ENCODE assay signal across 8 cellular contexts in the genomic region with DNA sequence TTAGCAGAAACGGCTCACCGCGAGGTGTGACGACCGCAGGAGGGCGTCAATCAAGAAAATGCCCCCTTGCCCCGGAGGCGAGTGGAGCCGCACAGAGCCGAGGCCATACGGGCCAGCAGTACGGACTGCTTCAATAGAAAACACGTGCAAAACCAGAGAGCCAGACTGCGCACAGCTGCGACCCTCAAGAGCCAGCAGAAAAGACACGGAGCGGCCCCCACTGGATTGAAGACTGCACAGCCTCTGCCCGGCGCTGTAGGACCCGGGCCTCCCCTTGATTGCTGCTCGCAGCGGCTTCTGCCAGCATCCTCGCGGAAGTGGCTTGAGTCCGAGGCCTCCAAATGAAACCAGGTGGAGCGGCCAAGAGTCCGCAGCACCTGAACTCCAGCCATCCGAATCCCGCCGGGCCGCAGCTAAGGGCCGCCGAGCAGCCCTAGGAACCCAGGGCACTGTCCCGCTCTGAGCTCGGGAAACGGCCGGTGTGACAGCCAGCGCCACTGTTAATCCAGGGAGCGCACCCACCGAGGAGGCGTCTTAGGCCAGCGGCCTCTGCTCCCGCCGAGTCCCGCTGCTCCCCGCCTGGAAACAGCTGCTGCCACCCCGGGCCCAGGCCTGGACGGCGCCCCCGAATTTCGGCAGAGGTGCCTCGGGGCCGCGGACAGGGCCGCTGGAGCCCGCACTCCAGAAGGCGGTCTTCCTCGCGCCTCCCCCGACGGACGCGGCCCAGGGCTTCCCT. TPM values are rescaled to one million over a fixed set of nuclear protein-coding genes. Genes with fewer than 3 reads are reported as not detected.
DNase-seq lines count a peak whose midpoint lies in the region; ATAC-seq and TF ChIP-seq lines count a peak whose summit lies in the region.

No MANE protein-coding gene starts in this region.

- no peak overlapping the region for H3K27ac Mint-ChIP-seq in activated CD4-positive, alpha-beta T cell treated with anti-CD3 and anti-CD28 coated beads, Interleukin-2, amount 10 ng/mL, durations not matched to agents 7 days and 5 days

- peak overlapping the region; percentile 66 to 72 for H3K18ac ChIP-seq in mesenchymal stem cell (ENCODE audit: low read depth in 1 of 2, low read length in 2 of 2)

- H3K4me3 ChIP-seq in effector memory CD4-positive, alpha-beta T cell (ENCODE audit: insufficient read depth, low read depth, low read length, poor library complexity, severe bottlenecking): peak overlapping the region; percentile 68
- peak overlapping the region; percentile 65 to 72 for H3K4me3 ChIP-seq in mesenchymal stem cell (ENCODE audit: insufficient read depth in 1 of 2, low read depth in 1 of 2, low read length in 2 of 2)
- peak overlapping the region; percentile 70 for H3K4me3 ChIP-seq in upper lobe of right lung

- peak overlapping the region; percentile 58 for H3K4me3 Mint-ChIP-seq in activated CD4-positive, alpha-beta T cell treated with anti-CD3 and anti-CD28 coated beads, Interleukin-2, amount 10 ng/mL, durations not matched to agents 7 days and 5 days

- ATAC-seq in HG03095 (IDR thresholded peaks at IDR 0.05; ENCODE audit: unreplicated experiment) (peak; percentile 18), upper lobe of right lung (peak; percentile 31)

- peak overlapping the region in 1 of 2 experiments; percentile 90 for H3K14ac ChIP-seq in mesenchymal stem cell (ENCODE audit: low read length in 2 of 2)

- POLR2A ChIA-PET in activated CD4-positive, alpha-beta T cell treated with anti-CD3 and anti-CD28 coated beads, Interleukin-2, amount 10 ng/mL, durations not matched to agents 7 days and 5 days (lab: Charles Lee): no interaction called here

- no peaks in the 10 kb centered on the region for H3K79me1 ChIP-seq in mesenchymal stem cell (replicated peaks; ENCODE audit: low read length, poor library complexity, severe bottlenecking)

- peaks cover 2% of the 10 kb centered on the region for H3K9me3 Mint-ChIP-seq in activated CD4-positive, alpha-beta T cell treated with anti-CD3 and anti-CD28 coated beads, Interleukin-2, amount 10 ng/mL, durations not matched to agents 7 days and 5 days

- peak overlapping the region; percentile 94 for H2AFZ ChIP-seq in mesenchymal stem cell (ENCODE audit: low read depth, low read length)

- peaks cover 24% of the 10 kb centered on the region for H3K4me1 ChIP-seq in effector memory CD4-positive, alpha-beta T cell (ENCODE audit: control insufficient read depth, insufficient read depth, low read length, poor library complexity, severe bottlenecking)
- peaks cover 17% of the 10 kb centered on the region for H3K4me1 ChIP-seq in mesenchymal stem cell (ENCODE audit: control insufficient read depth, insufficient read depth, low read depth, low read length)
- peaks cover 5% of the 10 kb centered on the region for H3K4me1 ChIP-seq in upper lobe of right lung

- intact Hi-C loops in upper lobe of right lung (cut with DNase I) (no loop called here), posterior cingulate gyrus (cut with DNase I) (no loop called here)

- H2BK12ac ChIP-seq in mesenchymal stem cell (ENCODE audit: low read length in 2 of 2): peak overlapping the region in 1 of 2 experiments; percentile 13

- no peak overlapping the region for H2AK5ac ChIP-seq in mesenchymal stem cell (ENCODE audit: low read length, severe bottlenecking)

- CTCF ChIA-PET in activated CD4-positive, alpha-beta T cell treated with anti-CD3 and anti-CD28 coated beads, Interleukin-2, amount 10 ng/mL, durations not matched to agents 7 days and 5 days (lab: Charles Lee): no interaction called here

- peak; percentile 6 for DNase-seq in activated CD4-positive, alpha-beta T cell treated with anti-CD3 and anti-CD28 coated beads, Interleukin-2, amount 10 ng/mL, durations not matched to agents 7 days and 5 days
- no peak for DNase-seq in activated CD4-positive, alpha-beta T cell treated with anti-CD3 and anti-CD28 coated beads for 1 hour
- DNase-seq in RPMI7951 (ENCODE audit: low read depth) (peak; percentile 18), mesenchymal stem cell (peak; percentile 59), upper lobe of right lung (no peak), posterior cingulate gyrus (no peak)
- no peak for DNase-seq in effector memory CD4-positive, alpha-beta T cell

- H3K4me1 Mint-ChIP-seq in activated CD4-positive, alpha-beta T cell treated with anti-CD3 and anti-CD28 coated beads, Interleukin-2, amount 10 ng/mL, durations not matched to agents 7 days and 5 days: peaks cover 22% of the 10 kb centered on the region

- H3K9me3 ChIP-seq in effector memory CD4-positive, alpha-beta T cell (ENCODE audit: control insufficient read depth, low read length): no peaks in the 10 kb centered on the region
- H3K9me3 ChIP-seq in mesenchymal stem cell (ENCODE audit: control insufficient read depth, low read length) (peaks cover 23% of the 10 kb centered on the region), upper lobe of right lung (peaks cover 3% of the 10 kb centered on the region)

- H3K36me3 ChIP-seq in effector memory CD4-positive, alpha-beta T cell (ENCODE audit: control insufficient read depth, insufficient read depth, low read length): no peaks in the 10 kb centered on the region
- H3K36me3 ChIP-seq in mesenchymal stem cell (ENCODE audit: control insufficient read depth in 1 of 2, insufficient read depth in 2 of 2, low read depth in 1 of 2, low read length in 2 of 2) (peaks cover 0 to 3% of the 10 kb centered on the region in 2 experiments), upper lobe of right lung (no peaks in the 10 kb centered on the region)

- H3K4me2 ChIP-seq in mesenchymal stem cell (ENCODE audit: low read length, poor library complexity, severe bottlenecking): peak overlapping the region; percentile 77

- peak overlapping the region; percentile 88 for H4K8ac ChIP-seq in mesenchymal stem cell (ENCODE audit: low read length)

- H3K27ac ChIP-seq in effector memory CD4-positive, alpha-beta T cell (ENCODE audit: insufficient read depth, low read length, poor library complexity, severe bottlenecking): no peak overlapping the region
- H3K27ac ChIP-seq in mesenchymal stem cell (ENCODE audit: low read length, poor library complexity, severe bottlenecking) (no peak overlapping the region), upper lobe of right lung (peak overlapping the region; percentile 78)

- H3K36me3 Mint-ChIP-seq in activated CD4-positive, alpha-beta T cell treated with anti-CD3 and anti-CD28 coated beads, Interleukin-2, amount 10 ng/mL, durations not matched to agents 7 days and 5 days (ENCODE audit: low read depth): peaks cover 4% of the 10 kb centered on the region

- peak overlapping the region in 1 of 2 experiments; percentile 85 for H3K23ac ChIP-seq in mesenchymal stem cell (ENCODE audit: low read length in 2 of 2)

- H3K27me3 Mint-ChIP-seq in activated CD4-positive, alpha-beta T cell treated with anti-CD3 and anti-CD28 coated beads, Interleukin-2, amount 10 ng/mL, durations not matched to agents 7 days and 5 days: peaks cover 79% of the 10 kb centered on the region

- H3K9ac ChIP-seq in mesenchymal stem cell (ENCODE audit: low read length): no peak overlapping the region

- no peak overlapping the region for H2BK5ac ChIP-seq in mesenchymal stem cell (ENCODE audit: low read depth, low read length, poor library complexity, severe bottlenecking)

- no peak overlapping the region for H2BK120ac ChIP-seq in mesenchymal stem cell (ENCODE audit: low read depth, low read length)

- H3K27me3 ChIP-seq in effector memory CD4-positive, alpha-beta T cell (replicated peaks; ENCODE audit: control insufficient read depth, insufficient read depth, low read length, poor library complexity, severe bottlenecking): peaks cover 28% of the 10 kb centered on the region
- H3K27me3 ChIP-seq in mesenchymal stem cell (ENCODE audit: control insufficient read depth in 1 of 2, insufficient read depth in 1 of 2, low read length in 2 of 2): peaks cover 37 to 86% of the 10 kb centered on the region in 2 experiments
- peaks cover 10% of the 10 kb centered on the region for H3K27me3 ChIP-seq in upper lobe of right lung

- no peak overlapping the region for H2BK15ac ChIP-seq in mesenchymal stem cell (ENCODE audit: low read depth, poor library complexity, severe bottlenecking)

- H3K4ac ChIP-seq in mesenchymal stem cell (ENCODE audit: low read depth in 1 of 2, low read length in 2 of 2): peak overlapping the region in 1 of 2 experiments; percentile 91

- no peak for TF ChIP-seq CTCF in upper lobe of right lung (IDR thresholded peaks at IDR 0.05)

- H4K91ac ChIP-seq in mesenchymal stem cell (ENCODE audit: low read length): no peak overlapping the region

- 3% methylated on average over 54 of the region's 63 CpGs for WGBS in mesenchymal stem cell

RNA-seq across cellular contexts. Expression of a gene that starts 0.7 kb away (rescaled TPM):
- total RNA-seq in activated CD4-positive, alpha-beta T cell treated with anti-CD3 and anti-CD28 coated beads, Interleukin-2, amount 10 ng/mL, durations not matched to agents 7 days and 5 days: under 1 TPM in 1 of 2 experiments, not detected in 1; 0.25 TPM
- total RNA-seq in RPMI7951 (2014; rRNA removed; shearing (Covaris generic)): 0.60 and 1.2 TPM in 2 replicates
- polyA plus RNA-seq in mesenchymal stem cell (2013, experiment 1 of 2): 9.0 TPM
- polyA plus RNA-seq in mesenchymal stem cell (2013, experiment 2 of 2): 8.7 TPM
- 12.2 TPM for total RNA-seq in upper lobe of right lung

Comparison
In these comparisons a context has a peak if more than half of its experiments do, and no peak if none do; other contexts are left out.
1. DNase-seq: peak in activated CD4-positive, alpha-beta T cell treated with anti-CD3 and anti-CD28 coated beads, Interleukin-2, amount 10 ng/mL, durations not matched to agents 7 days and 5 days (single experiment), RPMI7951 (single experiment) and mesenchymal stem cell (single experiment); none in activated CD4-positive, alpha-beta T cell treated with anti-CD3 and anti-CD28 coated beads for 1 hour (single experiment), effector memory CD4-positive, alpha-beta T cell (0 of 3), upper lobe of right lung (single experiment) and posterior cingulate gyrus (0 of 10).
2. Peak in every context shown above with its lines, with median percentiles within 50 percentile points of each other: H3K4me3 ChIP-seq.